In the genomic region with DNA sequence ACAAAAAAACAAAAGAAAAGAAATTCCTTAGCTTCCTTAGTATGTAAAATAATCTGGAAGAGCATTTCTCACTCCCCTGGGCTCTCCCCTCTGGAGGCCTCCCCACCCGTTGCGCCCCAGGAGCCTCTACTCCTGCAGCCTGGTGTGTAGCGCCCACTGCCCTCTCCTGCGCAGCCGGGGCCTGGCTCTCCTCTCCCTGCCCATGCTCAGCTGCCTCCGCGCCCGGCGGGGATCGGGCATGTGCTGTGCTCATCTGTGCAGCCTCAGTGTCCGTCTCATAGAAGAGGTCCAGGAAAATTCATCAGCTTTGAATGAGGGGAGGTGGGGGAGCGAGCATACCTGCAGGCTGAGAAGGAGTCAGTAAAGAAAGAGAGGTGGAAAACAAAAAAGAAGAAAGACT, we compare ENCODE assay signal across 8 cellular contexts.
"Had no signal": no experiment of that assay in that cellular context is flagged by ENCODE, and none has a peak within 500 bp of the region (broad histone marks: within the 10 kb centered on the region; RNA-seq: fewer than 3 reads in every experiment).

No MANE protein-coding gene starts in this region.

- H2AFZ ChIP-seq: GM23248 had no signal

- FAIRE-seq: HTR-8/SVneo, K562 had no signal

- H3K9me3 ChIP-seq: HAP-1 had no signal

- H3K9me3 Mint-ChIP-seq: HFFc6 had no signal

- ATAC-seq: HCT116, K562 had no signal

- H3K27ac Mint-ChIP-seq: HFFc6 had no signal

- H3K9ac ChIP-seq: GM23248 had no signal

- DNase-seq: GM23248, HFFc6, IMR-90, KG1 had no signal

- H3K4me3 ChIP-seq: GM23248, HAP-1, K562 had no signal

- H3K27ac ChIP-seq: GM23248 had no signal

- H3K4me3 Mint-ChIP-seq: HFFc6 had no signal

- H3K36me3 ChIP-seq: HAP-1 had no signal
